ENCODE assay signal across 9 cellular contexts in genomic region chr1:45508295-45509151, GRCh38. TPM values are rescaled to one million over a fixed set of nuclear protein-coding genes. Genes with fewer than 3 reads are reported as not detected.
DNase-seq lines count a peak whose midpoint lies in the region; ATAC-seq and TF ChIP-seq lines count a peak whose summit lies in the region.
"Had no signal": no experiment of that assay in that cellular context is flagged by ENCODE, and none has a peak within 500 bp of the region (broad histone marks: within the 10 kb centered on the region; RNA-seq: fewer than 3 reads in every experiment).

No MANE protein-coding gene starts in this region.

- no peak overlapping the region for H3K4me3 Mint-ChIP-seq in activated CD8-positive, alpha-beta T cell treated with anti-CD3 and anti-CD28 coated beads for 36 hours

- ATAC-seq in activated naive CD4-positive, alpha-beta T cell treated with anti-CD3 and anti-CD28 coated beads, Interleukin-2, amount 50 U/mL, for 72 hours, result peak in 1 of 2 donors; percentile 18
- ATAC-seq in activated CD8-positive, alpha-beta T cell treated with anti-CD3 and anti-CD28 coated beads for 36 hours, result no peak
- ATAC-seq in left ventricle myocardium superior (peak; percentile 73), aorta (ENCODE audit: low FRiP score) (peak; percentile 30)

- 75 to 78% methylated on average over 15 of the region's 15 CpGs for WGBS in aorta, 2 donors

- no peaks in the 10 kb centered on the region for H3K9me3 Mint-ChIP-seq in activated naive CD4-positive, alpha-beta T cell treated with anti-CD3 and anti-CD28 coated beads, Interleukin-2, amount 50 U/mL, for 72 hours
- no peaks in the 10 kb centered on the region for H3K9me3 Mint-ChIP-seq in activated CD8-positive, alpha-beta T cell treated with anti-CD3 and anti-CD28 coated beads for 36 hours

- H3K4me1 ChIP-seq in aorta (ENCODE audit: control insufficient read depth in 1 of 2, insufficient read depth in 2 of 2, low read length in 2 of 2), result no peaks in the 10 kb centered on the region

- POLR2A ChIA-PET in activated CD8-positive, alpha-beta T cell treated with anti-CD3 and anti-CD28 coated beads for 36 hours (lab: Charles Lee), result interaction anchor here (0.6 to 7.9 kb wide), 9 partner anchors 9 to 59 kb away, joined by 3 to 63 read pairs (median 4); partner anchors contain the start of genes AKR1A1 and PRDX1

- no peaks in the 10 kb centered on the region for H3K9me3 ChIP-seq in aorta (ENCODE audit: control insufficient read depth, low read length)

- CTCF ChIA-PET in activated CD8-positive, alpha-beta T cell treated with anti-CD3 and anti-CD28 coated beads for 36 hours (lab: Charles Lee), result interaction anchor here (0.9 to 4.9 kb wide), 4 partner anchors 10 to 73 kb away, joined by 3 to 135 read pairs (median 6); no protein-coding TSS in a partner anchor

- H3K36me3 Mint-ChIP-seq in activated naive CD4-positive, alpha-beta T cell treated with anti-CD3 and anti-CD28 coated beads, Interleukin-2, amount 50 U/mL, for 72 hours, result peaks cover 5 to 11% of the 10 kb centered on the region in 2 donors
- peaks cover 37% of the 10 kb centered on the region for H3K36me3 Mint-ChIP-seq in activated CD8-positive, alpha-beta T cell treated with anti-CD3 and anti-CD28 coated beads for 36 hours (ENCODE audit: low read depth)

- no peak for DNase-seq in activated naive CD4-positive, alpha-beta T cell treated with anti-CD3 and anti-CD28 coated beads, Interleukin-2, amount 50 U/mL, for 72 hours (ENCODE audit: low spot score in 2 of 2)
- no peak for DNase-seq in activated naive CD4-positive, alpha-beta T cell treated with anti-CD3 and anti-CD28 coated beads, Interleukin-2, amount 50 U/mL, for 16 hours
- DNase-seq in activated CD8-positive, alpha-beta T cell treated with anti-CD3 and anti-CD28 coated beads for 36 hours, result no peak
- DNase-seq in left ventricle myocardium superior (no peak), aorta (no peak), inferior parietal cortex (ENCODE audit: extremely low spot score) (no peak), ecto neural progenitor cell (ENCODE audit: low spot score) (no peak)
- no peak for DNase-seq in stimulated activated CD4-positive, alpha-beta T cell treated with anti-CD3 and anti-CD28 coated beads, Interleukin-2, amount 100 ng/mL, for 48 hours
- DNase-seq: T1000 had no signal

- H3K27me3 ChIP-seq in aorta (ENCODE audit: control insufficient read depth in 1 of 2, insufficient read depth in 2 of 2, low read length in 1 of 2), result no peaks in the 10 kb centered on the region

- no peak overlapping the region for H3K4me3 ChIP-seq in aorta (ENCODE audit: low read length in 2 of 2)

- H3K27me3 Mint-ChIP-seq in activated CD8-positive, alpha-beta T cell treated with anti-CD3 and anti-CD28 coated beads for 36 hours, result no peaks in the 10 kb centered on the region

- no peak overlapping the region for H3K27ac ChIP-seq in aorta (ENCODE audit: low read depth in 1 of 2, low read length in 2 of 2)

- TF ChIP-seq CTCF in activated CD8-positive, alpha-beta T cell treated with anti-CD3 and anti-CD28 coated beads for 36 hours (IDR thresholded peaks at IDR 0.05), result no peak

- peak overlapping the region; percentile 24 to 35 for H3K27ac Mint-ChIP-seq in activated naive CD4-positive, alpha-beta T cell treated with anti-CD3 and anti-CD28 coated beads, Interleukin-2, amount 50 U/mL, for 72 hours
- H3K27ac Mint-ChIP-seq in activated CD8-positive, alpha-beta T cell treated with anti-CD3 and anti-CD28 coated beads for 36 hours, result peak overlapping the region; percentile 6

- intact Hi-C loops in activated CD8-positive, alpha-beta T cell treated with anti-CD3 and anti-CD28 coated beads for 36 hours (cut with micrococcal nuclease), result no loop called here
- intact Hi-C loops in left ventricle myocardium superior (cut with micrococcal nuclease) (loop anchor here (10.0 kb wide), 1 partner anchor 46 kb away; the partner anchor contains the start of gene AKR1A1), aorta (cut with DNase I) (no loop called here)

- H3K36me3 ChIP-seq in aorta (ENCODE audit: control insufficient read depth in 1 of 2, insufficient read depth in 2 of 2, low read length in 1 of 2), result peaks cover 3 to 5% of the 10 kb centered on the region in 2 donors

- peaks cover 4% of the 10 kb centered on the region for H3K4me1 Mint-ChIP-seq in activated CD8-positive, alpha-beta T cell treated with anti-CD3 and anti-CD28 coated beads for 36 hours (ENCODE audit: low read depth)

RNA-seq across cellular contexts. Expression of gene MMACHC, which starts 8.4 kb away (rescaled TPM):
- 1 to 10 TPM; 2.0 to 6.4 TPM for total RNA-seq in activated naive CD4-positive, alpha-beta T cell treated with anti-CD3 and anti-CD28 coated beads, Interleukin-2, amount 50 U/mL, for 72 hours
- 1 to 10 TPM; 8.4 to 10.0 TPM for total RNA-seq in activated CD8-positive, alpha-beta T cell treated with anti-CD3 and anti-CD28 coated beads for 36 hours
- total RNA-seq in left ventricle myocardium superior (24.7 TPM), aorta (1 to 10 TPM; 2.1 to 2.9 TPM)
- 1 to 10 TPM in 1 of 2 donors, under 1 TPM in 1; 0.63 to 1.0 TPM for polyA plus RNA-seq in aorta

RNA-seq across cellular contexts. Expression of gene CCDC163, which starts 8.7 kb away (rescaled TPM):
- total RNA-seq in activated naive CD4-positive, alpha-beta T cell treated with anti-CD3 and anti-CD28 coated beads, Interleukin-2, amount 50 U/mL, for 72 hours, result 1 to 10 TPM; 2.6 to 4.9 TPM
- 1 to 10 TPM; 5.6 to 7.1 TPM for total RNA-seq in activated CD8-positive, alpha-beta T cell treated with anti-CD3 and anti-CD28 coated beads for 36 hours
- total RNA-seq in left ventricle myocardium superior (0.30 TPM), aorta (1 to 10 TPM; 1.6 to 2.1 TPM)
- polyA plus RNA-seq in aorta, result 1 to 10 TPM; 2.9 to 3.0 TPM

RNA-seq across cellular contexts. Expression of gene PRDX1, which starts 13.2 kb away (rescaled TPM):
- 100 to 1,000 TPM; 577 to 596 TPM for total RNA-seq in activated naive CD4-positive, alpha-beta T cell treated with anti-CD3 and anti-CD28 coated beads, Interleukin-2, amount 50 U/mL, for 72 hours
- total RNA-seq in activated CD8-positive, alpha-beta T cell treated with anti-CD3 and anti-CD28 coated beads for 36 hours, result 100 to 1,000 TPM; 547 to 553 TPM
- total RNA-seq in left ventricle myocardium superior (311 TPM), aorta (100 to 1,000 TPM; 279 to 286 TPM)
- polyA plus RNA-seq in aorta, result 100 to 1,000 TPM; 429 to 441 TPM

RNA-seq across cellular contexts. Expression of gene TESK2, which starts 17.6 kb away (rescaled TPM):
- 10 to 100 TPM in 1 of 2 donors, 1 to 10 TPM in 1; 4.5 to 12.9 TPM for total RNA-seq in activated naive CD4-positive, alpha-beta T cell treated with anti-CD3 and anti-CD28 coated beads, Interleukin-2, amount 50 U/mL, for 72 hours
- 1 to 10 TPM; 2.9 to 3.7 TPM for total RNA-seq in activated CD8-positive, alpha-beta T cell treated with anti-CD3 and anti-CD28 coated beads for 36 hours
- total RNA-seq in left ventricle myocardium superior (1.9 TPM), aorta (1 to 10 TPM; 5.2 to 8.1 TPM)
- polyA plus RNA-seq in aorta, result 1 to 10 TPM; 3.8 to 4.9 TPM

RNA-seq across cellular contexts. Expression of gene AKR1A1, which starts 42.1 kb away (rescaled TPM):
- 100 to 1,000 TPM; 153 to 177 TPM for total RNA-seq in activated naive CD4-positive, alpha-beta T cell treated with anti-CD3 and anti-CD28 coated beads, Interleukin-2, amount 50 U/mL, for 72 hours
- total RNA-seq in activated CD8-positive, alpha-beta T cell treated with anti-CD3 and anti-CD28 coated beads for 36 hours, result 100 to 1,000 TPM; 184 to 186 TPM
- 43.2 TPM for total RNA-seq in left ventricle myocardium superior
- 100 to 1,000 TPM; 102 to 116 TPM for total RNA-seq in aorta
- polyA plus RNA-seq in aorta, result 100 to 1,000 TPM; 140 TPM
